Comparison of ENCODE assay signal across 11 cellular contexts in genomic region chr20:50714426-50714825, GRCh38. TPM values are rescaled to one million over a fixed set of nuclear protein-coding genes. Genes with fewer than 3 reads are reported as not detected.
DNase-seq lines count a peak whose midpoint lies in the region; ATAC-seq, FAIRE-seq and TF ChIP-seq lines count a peak whose summit lies in the region.
"Not testable (repeated sequence)": the region's sequence is repeated elsewhere in the genome, so short reads cannot be mapped to it uniquely, and the experiment has no call there.
"Had no signal": no experiment of that assay in that cellular context is flagged by ENCODE, and none has a peak within 500 bp of the region (broad histone marks: within the 10 kb centered on the region; RNA-seq: fewer than 3 reads in every experiment).

No MANE protein-coding gene starts in this region.

- H3K4me1 ChIP-seq in Caco-2, result peaks cover 63% of the 10 kb centered on the region
- H3K4me1 ChIP-seq in IMR-90 (ENCODE audit: control insufficient read depth, insufficient read depth, low read length), result peaks cover 15% of the 10 kb centered on the region
- peaks cover 15 to 22% of the 10 kb centered on the region in 2 experiments for H3K4me1 ChIP-seq in K562 (replicated peaks in 1 of 2; ENCODE audit: control insufficient read depth in 2 of 2, insufficient read depth in 2 of 2, low read length in 2 of 2)
- peaks cover 42% of the 10 kb centered on the region for H3K4me1 ChIP-seq in HepG2 (ENCODE audit: insufficient read depth, low read length)
- not testable (repeated sequence) for H3K4me1 ChIP-seq in sigmoid colon, uterus

- H4K5ac ChIP-seq in IMR-90 (ENCODE audit: low read depth, low read length), result not testable (repeated sequence)

- not testable (repeated sequence) for DNase-seq in Caco-2; IMR-90; K562 (ENCODE audit: extremely low read depth in 1 of 4, low spot score in 3 of 4); HepG2 (ENCODE audit: low spot score); mesothelial cell of epicardium (ENCODE audit: low spot score in 2 of 2, unreplicated experiment in 2 of 2); uterus
- DNase-seq in sigmoid colon, result peak; percentile 41

- not testable (repeated sequence) for TF ChIP-seq RAD21 in IMR-90 (IDR thresholded peaks at IDR 0.05; ENCODE audit: low read length); K562 (CRISPR knock-in tag; conservative IDR thresholded peaks at IDR 0.05 in 1 of 2, IDR thresholded peaks at IDR 0.05 in 1 of 2); HepG2 (CRISPR knock-in tag; IDR thresholded peaks at IDR 0.05)

- POLR2A ChIA-PET in Caco-2 (lab: Charles Lee), result interaction anchor here (0.8 to 1.7 kb wide), 2 partner anchors 10 to 16 kb away, joined by 5 to 7 read pairs; partner anchors contain the start of gene PARD6B
- POLR2A ChIA-PET in IMR-90 (lab: Charles Lee; ENCODE audit: unreplicated experiment), result not testable (repeated sequence)
- POLR2A ChIA-PET in K562 (lab: Yijun Ruan, JAX), result interaction anchor here (0.6 to 1.1 kb wide), 2 partner anchors 11 to 30 kb away, joined by 3 to 4 read pairs; no protein-coding TSS in a partner anchor
- POLR2A ChIA-PET in HepG2 (lab: Yijun Ruan, JAX), result interaction anchor here (0.9 to 1.2 kb wide), 2 partner anchors 15 to 51 kb away, joined by 3 to 5 read pairs; no protein-coding TSS in a partner anchor

- not testable (repeated sequence) for H4K91ac ChIP-seq in IMR-90 (ENCODE audit: insufficient read depth, low read depth, low read length)

- not testable (repeated sequence) for H3K56ac ChIP-seq in IMR-90 (ENCODE audit: extremely low read depth, insufficient read depth, low read length)

- peak overlapping the region; percentile 34; the same call in 1 of the 2 replicates for H2BK120ac ChIP-seq in IMR-90 (ENCODE audit: low read depth, low read length)

- peaks cover 13% of the 10 kb centered on the region for H3K36me3 Mint-ChIP-seq in Caco-2 (ENCODE audit: insufficient read depth, unreplicated experiment)
- not testable (repeated sequence) for H3K36me3 Mint-ChIP-seq in mesothelial cell of epicardium

- not testable (repeated sequence) for H4K20me1 ChIP-seq in IMR-90 (ENCODE audit: insufficient read depth, low read length); K562 (replicated peaks; ENCODE audit: control insufficient read depth, insufficient read depth, low read length); HepG2 (ENCODE audit: insufficient read depth, low read length)

- not testable (repeated sequence) for H3K14ac ChIP-seq in IMR-90 (replicated peaks; ENCODE audit: low read depth, low read length)

- not testable (repeated sequence) for H3K27ac ChIP-seq in IMR-90 (ENCODE audit: insufficient read depth, low read length); K562 (ENCODE audit: extremely low read depth, low read depth, low read length); HepG2 (ENCODE audit: extremely low read length, insufficient read depth, low read length); sigmoid colon
- peak overlapping the region; percentile 65 to 71 for H3K27ac ChIP-seq in uterus

- TF ChIP-seq CTCF in Caco-2 (IDR thresholded peaks at IDR 0.05; ENCODE audit: insufficient read depth in 1 of 2, low read depth in 1 of 2, low read length in 1 of 2, severe bottlenecking in 1 of 2, unreplicated experiment in 1 of 2); IMR-90 (conservative IDR thresholded peaks at IDR 0.05; ENCODE audit: low read depth, low read length); K562 (IDR thresholded peaks at IDR 0.05 in 2 of 3, conservative IDR thresholded peaks at IDR 0.05 in 1 of 3; ENCODE audit: insufficient read depth in 2 of 3, low read depth in 1 of 3, low read length in 3 of 3); HepG2 (CRISPR knock-in tag; IDR thresholded peaks at IDR 0.05); mesothelial cell of epicardium (IDR thresholded peaks at IDR 0.05; ENCODE audit: unreplicated experiment); sigmoid colon (IDR thresholded peaks at IDR 0.05); uterus (IDR thresholded peaks at IDR 0.05): not testable (repeated sequence)

- peaks cover 54% of the 10 kb centered on the region for H3K4me1 Mint-ChIP-seq in Caco-2 (ENCODE audit: low read depth, unreplicated experiment)
- peaks cover 44% of the 10 kb centered on the region for H3K4me1 Mint-ChIP-seq in mesothelial cell of epicardium

- H3K18ac ChIP-seq in IMR-90 (ENCODE audit: low read depth, low read length), result not testable (repeated sequence)

- H3K27ac Mint-ChIP-seq in Caco-2 (ENCODE audit: unreplicated experiment) (peak overlapping the region; percentile 60), mesothelial cell of epicardium (peak overlapping the region; percentile 85)

- not testable (repeated sequence) for H3K4me3 Mint-ChIP-seq in Caco-2 (ENCODE audit: unreplicated experiment); mesothelial cell of epicardium

- H3K79me2 ChIP-seq in K562 (ENCODE audit: control insufficient read depth, insufficient read depth, low read length); HepG2 (ENCODE audit: insufficient read depth, low read length): not testable (repeated sequence)

- 100% methylated on average over 1 of the region's 12 CpGs; no CpG with 5 or more reads in 1 of the 2 experiments for WGBS in IMR-90 (ENCODE audit: extremely low coverage in 2 of 2, insufficient read length in 1 of 2), 2 experiments
- WGBS in K562 (ENCODE audit: insufficient coverage, low coverage, missing lambda C conversion rate), result 79% methylated on average over 12 of the region's 12 CpGs
- WGBS in HepG2 (ENCODE audit: low lambda C conversion rate), result 68% methylated on average over 12 of the region's 12 CpGs
- WGBS in sigmoid colon, 2 donors, result 91 to 96% methylated on average over 12 of the region's 12 CpGs

- H3K4me2 ChIP-seq in IMR-90 (ENCODE audit: low read depth, low read length); K562 (ENCODE audit: insufficient read depth, low read length); HepG2 (ENCODE audit: low read depth, low read length): not testable (repeated sequence)

- CTCF ChIA-PET in Caco-2 (lab: Charles Lee), result interaction anchor here (1.2 to 2.3 kb wide), 10 partner anchors 11 to 126 kb away, joined by 4 to 84 read pairs (median 13); partner anchors contain the start of gene RIPOR3
- CTCF ChIA-PET in IMR-90 (lab: Yijun Ruan, JAX), result interaction anchor here (1.2 to 1.9 kb wide), 2 partner anchors 10 to 78 kb away, joined by 9 to 11 read pairs; no protein-coding TSS in a partner anchor
- CTCF ChIA-PET in K562 (lab: Yijun Ruan, JAX; ENCODE audit: low intra/inter-chr PET ratio), result interaction anchor here (0.6 to 1.4 kb wide), 2 partner anchors 51 to 79 kb away, joined by 3 to 4 read pairs; no protein-coding TSS in a partner anchor
- CTCF ChIA-PET in HepG2 (lab: Yijun Ruan, JAX; ENCODE audit: low intra/inter-chr PET ratio, low total read pairs), result interaction anchor here (1.3 to 1.5 kb wide), 3 partner anchors 51 to 126 kb away, joined by 3 to 5 read pairs (median 4); no protein-coding TSS in a partner anchor

- in situ Hi-C loops in IMR-90 (cut with MboI; ENCODE audit: low sequenced_read_pairs); K562 (cut with MboI); HepG2 (cut with HindIII; ENCODE audit: extremely low pct_ligation_motif_present, low pct_unique_long_range_greater_than_20kb): not testable (repeated sequence)

- H3K9me3 ChIP-seq in Caco-2; IMR-90 (ENCODE audit: control insufficient read depth, insufficient read depth, low read length); K562 (replicated peaks; ENCODE audit: control insufficient read depth, insufficient read depth, low read depth, low read length); HepG2 (ENCODE audit: low read length); sigmoid colon; uterus: not testable (repeated sequence)

- not testable (repeated sequence) for H3K36me3 ChIP-seq in Caco-2 (ENCODE audit: control insufficient read depth, insufficient read depth, low read length); IMR-90 (ENCODE audit: control insufficient read depth, insufficient read depth, low read length); K562 (ENCODE audit: control insufficient read depth, insufficient read depth, low read length); HepG2 (replicated peaks in 1 of 2; ENCODE audit: control insufficient read depth in 1 of 2, insufficient read depth in 2 of 2, low read length in 2 of 2); sigmoid colon; uterus

- BruUV-seq in Caco-2 (replicated peaks; lab: Mats Ljungman, UMichigan); IMR-90 (replicated peaks; lab: Mats Ljungman, UMichigan); K562 (replicated peaks; lab: Mats Ljungman, UMichigan); HepG2 (replicated peaks; lab: Mats Ljungman, UMichigan): not testable (repeated sequence)

- not testable (repeated sequence) for H2BK5ac ChIP-seq in IMR-90 (ENCODE audit: low read depth, low read length, poor library complexity, severe bottlenecking)

- not testable (repeated sequence) for H3K9me3 Mint-ChIP-seq in Caco-2 (ENCODE audit: unreplicated experiment); mesothelial cell of epicardium

- H3K27me3 Mint-ChIP-seq in Caco-2 (ENCODE audit: insufficient read depth, unreplicated experiment); mesothelial cell of epicardium (ENCODE audit: low read depth): not testable (repeated sequence)

- H2AFZ ChIP-seq in IMR-90 (replicated peaks; ENCODE audit: low read length, poor library complexity); K562 (ENCODE audit: low read depth, low read length); HepG2 (ENCODE audit: low read length): not testable (repeated sequence)

- not testable (repeated sequence) for H2BK15ac ChIP-seq in IMR-90 (ENCODE audit: low read depth, low read length)

- H3K9me1 ChIP-seq in IMR-90 (ENCODE audit: insufficient read depth, low read length); K562 (ENCODE audit: control insufficient read depth, insufficient read depth, low read length): not testable (repeated sequence)

- TF ChIP-seq EP300 in K562 (IDR thresholded peaks at IDR 0.05; ENCODE audit: low read length); HepG2 (IDR thresholded peaks at IDR 0.05; ENCODE audit: low read depth in 2 of 2, low read length in 2 of 2); HepG2 (CRISPR knock-in tag; IDR thresholded peaks at IDR 0.05; ENCODE audit: borderline replicate concordance); sigmoid colon (IDR thresholded peaks at IDR 0.05): not testable (repeated sequence)

- not testable (repeated sequence) for H3K4ac ChIP-seq in IMR-90 (ENCODE audit: low read depth, low read length)

- not testable (repeated sequence) for H3K27me3 ChIP-seq in Caco-2 (replicated peaks; ENCODE audit: control insufficient read depth, insufficient read depth, low read length); IMR-90 (ENCODE audit: control insufficient read depth, insufficient read depth, low read length); K562 (ENCODE audit: control insufficient read depth in 2 of 2, insufficient read depth in 2 of 2, low read length in 2 of 2); HepG2 (ENCODE audit: control insufficient read depth in 1 of 2, insufficient read depth in 2 of 2, low read length in 2 of 2); sigmoid colon; uterus

- H2AK9ac ChIP-seq in IMR-90 (replicated peaks; ENCODE audit: low read depth, low read length, poor library complexity), result not testable (repeated sequence)

- intact Hi-C loops in Caco-2 (cut with micrococcal nuclease; ENCODE audit: unreplicated experiment); IMR-90 (cut with micrococcal nuclease); HepG2 (cut with micrococcal nuclease; ENCODE audit: unreplicated experiment); sigmoid colon (cut with DNase I): not testable (repeated sequence)
- intact Hi-C loops in K562 (cut with micrococcal nuclease), result loop anchor here (5.0 kb wide), 1 partner anchor 52 kb away; no protein-coding TSS in a partner anchor
- intact Hi-C loops in uterus (cut with DNase I; ENCODE audit: low total_unique reads), result loop anchor here (10.0 kb wide), 1 partner anchor 90 kb away; no protein-coding TSS in a partner anchor

- not testable (repeated sequence) for H2BK20ac ChIP-seq in IMR-90 (ENCODE audit: low read depth, low read length)

- FAIRE-seq in K562 (lab: Jason Lieb, UNC); HepG2 (lab: Jason Lieb, UNC): not testable (repeated sequence)

- not testable (repeated sequence) for ATAC-seq in IMR-90 (ENCODE audit: low read depth); K562; HepG2

- not testable (repeated sequence) for H2AK5ac ChIP-seq in IMR-90 (ENCODE audit: low read depth, low read length)

- H3K79me1 ChIP-seq in IMR-90 (ENCODE audit: low read depth in 1 of 2, low read length in 2 of 2), result not testable (repeated sequence)

- not testable (repeated sequence) for H3K4me3 ChIP-seq in Caco-2 (ENCODE audit: low read depth, low read length); IMR-90 (ENCODE audit: insufficient read depth, low read depth, low read length); K562; HepG2 (replicated peaks in 1 of 3; ENCODE audit: insufficient read depth in 1 of 3, low read depth in 2 of 3, low read length in 3 of 3); sigmoid colon; uterus

- not testable (repeated sequence) for H3K9ac ChIP-seq in IMR-90 (ENCODE audit: low read depth, low read length); K562 (ENCODE audit: insufficient read depth in 1 of 2, low read depth in 2 of 2, low read length in 2 of 2); HepG2 (ENCODE audit: insufficient read depth, low read depth, low read length)

- dilution Hi-C loops in IMR-90 (cut with HindIII; ENCODE audit: low sequenced_read_pairs, unreplicated experiment), result not testable (repeated sequence)

- TF ChIP-seq POLR2A in IMR-90 (IDR thresholded peaks at IDR 0.05; ENCODE audit: low read depth, low read length); K562 (conservative IDR thresholded peaks at IDR 0.05); HepG2 (IDR thresholded peaks at IDR 0.05; ENCODE audit: insufficient read depth in 1 of 2, low read depth in 2 of 2, low read length in 2 of 2); sigmoid colon (IDR thresholded peaks at IDR 0.05); uterus (IDR thresholded peaks at IDR 0.05): not testable (repeated sequence)

- not testable (repeated sequence) for H3K23ac ChIP-seq in IMR-90 (ENCODE audit: low read depth, low read length)

- H4K8ac ChIP-seq in IMR-90 (ENCODE audit: low read depth in 2 of 2, low read length in 2 of 2), result not testable (repeated sequence)

RNA-seq across cellular contexts. Expression of gene PARD6B, which starts 17.0 kb away (rescaled TPM):
- total RNA-seq in Caco-2 (2022) (153 and 156 TPM in 2 replicates), IMR-90 (2012; rRNA removed) (0.90 and 1.4 TPM in 2 replicates), K562 (2014; rRNA removed) (5.5 and 5.9 TPM in 2 replicates), K562 (2014; rRNA removed; fragmentation: Illumina TruSeq; extraction: Trizol) (10.4 and 12.7 TPM in 2 replicates), K562 (2015; rRNA removed; fragmentation: Illumina TruSeq; extraction: Trizol) (9.0 and 9.8 TPM in 2 replicates), K562 (2021) (12.0 and 12.3 TPM in 2 replicates), HepG2 (2016; rRNA removed; fragmentation: Illumina TruSeq; extraction: Trizol) (22.2 and 26.6 TPM in 2 replicates), mesothelial cell of epicardium (52.2 to 59.5 TPM (median 53.0 TPM) in 3 replicates), sigmoid colon (1 to 10 TPM in 2 of 4 donors, under 1 TPM in 2; 0.83 to 1.8 (median 1.2) TPM), uterus (10 to 100 TPM in 2 of 4 donors, 1 to 10 TPM in 2; 2.0 to 13.2 (median 7.8) TPM)
- polyA plus RNA-seq in IMR-90 (2012; rRNA removed) (0.14 and 0.17 TPM in 2 replicates), K562 (2011; rRNA removed) (4.5 and 5.3 TPM in 2 replicates), K562 (2014; fragmentation: Illumina TruSeq; extraction: Trizol) (1.7 and 2.5 TPM in 2 replicates), K562 (2014; fragmentation: Nextera tagmentation; extraction: Ambion mirVana) (1 to 10 TPM; 2.7 to 7.4 TPM), K562 (2014; rRNA removed) (2.5 and 2.6 TPM in 2 replicates), HepG2 (2011; rRNA removed) (6.0 and 6.9 TPM in 2 replicates), sigmoid colon (1 to 10 TPM; 2.4 to 5.1 (median 3.0) TPM)
- polyA plus RNA-seq in IMR-90 (2012; cell fraction: cytosol; rRNA removed), result 0.05 and 0.08 TPM in 2 replicates
- 0.07 and 0.25 TPM in 2 replicates for polyA plus RNA-seq in IMR-90 (2012; cell fraction: nucleus; rRNA removed; ENCODE audit: low replicate concordance)
- total RNA-seq in K562 (2011; cell fraction: chromatin; rRNA removed; ENCODE audit: low replicate concordance), result 9.8 and 24.9 TPM in 2 replicates
- total RNA-seq in K562 (2011; cell fraction: nucleolus; rRNA removed), result 5.3 and 6.2 TPM in 2 replicates
- total RNA-seq in K562 (2011; cell fraction: nucleoplasm; rRNA removed), result 12.7 and 15.3 TPM in 2 replicates
- 1.5 and 2.7 TPM in 2 replicates for polyA plus RNA-seq in K562 (2011; cell fraction: cytosol; rRNA removed)
- 1.9 and 2.6 TPM in 2 replicates for polyA plus RNA-seq in K562 (2011; cell fraction: nucleus; rRNA removed)
- 0.96 and 1.2 TPM in 2 replicates for polyA plus RNA-seq in K562 (2012)
- polyA minus RNA-seq in K562 (2011; rRNA and poly(A)+ RNA removed), result 10.1 and 10.3 TPM in 2 replicates
- 5.6 and 5.7 TPM in 2 replicates for polyA minus RNA-seq in K562 (2011; cell fraction: cytosol; rRNA and poly(A)+ RNA removed)
- polyA minus RNA-seq in K562 (2011; cell fraction: nucleus; rRNA and poly(A)+ RNA removed), result 2.2 and 3.1 TPM in 2 replicates
- total RNA-seq in HepG2 (2016; cell fraction: cytosol; rRNA removed; fragmentation: Illumina TruSeq; extraction: Trizol; ENCODE audit: low read depth), result 1.9 TPM in 2 replicates
- total RNA-seq in HepG2 (2016; cell fraction: insoluble cytoplasmic fraction; rRNA removed; fragmentation: Illumina TruSeq; extraction: Trizol), result 21.4 and 26.1 TPM in 2 replicates
- 10.5 and 11.8 TPM in 2 replicates for total RNA-seq in HepG2 (2016; cell fraction: membrane; rRNA removed; fragmentation: Illumina TruSeq; extraction: Trizol)
- total RNA-seq in HepG2 (2016; cell fraction: nucleus; rRNA removed; fragmentation: Illumina TruSeq; extraction: Trizol), result 12.5 and 14.9 TPM in 2 replicates
- 2.8 and 4.1 TPM in 2 replicates for polyA plus RNA-seq in HepG2 (2011; cell fraction: cytosol; rRNA removed)
- 2.6 and 3.1 TPM in 2 replicates for polyA plus RNA-seq in HepG2 (2011; cell fraction: nucleus; rRNA removed)
- polyA plus RNA-seq in HepG2 (2012), result 4.6 and 4.9 TPM in 2 replicates
- polyA plus RNA-seq in HepG2 (2016; cell fraction: cytosol; fragmentation: Illumina TruSeq; extraction: Trizol; ENCODE audit: low read depth), result 0.35 and 0.57 TPM in 2 replicates
- polyA plus RNA-seq in HepG2 (2016; cell fraction: insoluble cytoplasmic fraction; fragmentation: Illumina TruSeq; extraction: Trizol; ENCODE audit: low read depth), result 8.8 and 9.1 TPM in 2 replicates
- 2.6 and 2.7 TPM in 2 replicates for polyA plus RNA-seq in HepG2 (2016; cell fraction: membrane; fragmentation: Illumina TruSeq; extraction: Trizol; ENCODE audit: low read depth)
- polyA plus RNA-seq in HepG2 (2016; cell fraction: nucleus; fragmentation: Illumina TruSeq; extraction: Trizol; ENCODE audit: insufficient read depth, low read depth), result 13.0 and 13.3 TPM in 2 replicates
- polyA minus RNA-seq in HepG2 (2011; rRNA and poly(A)+ RNA removed; ENCODE audit: low replicate concordance), result 3.1 and 8.3 TPM in 2 replicates
- 22.0 and 24.4 TPM in 2 replicates for polyA minus RNA-seq in HepG2 (2011; cell fraction: cytosol; rRNA and poly(A)+ RNA removed)
- polyA minus RNA-seq in HepG2 (2011; cell fraction: nucleus; rRNA and poly(A)+ RNA removed), result 10.6 and 14.4 TPM in 2 replicates

RNA-seq across cellular contexts. Expression of gene RIPOR3, which starts 23.1 kb away (rescaled TPM):
- 0.18 and 0.67 TPM in 2 replicates for total RNA-seq in Caco-2 (2022)
- total RNA-seq in IMR-90 (2012; rRNA removed), result 0.28 and 0.54 TPM in 2 replicates
- polyA plus RNA-seq in IMR-90 (2012; rRNA removed), result 1.7 TPM in 2 replicates
- 0.28 and 0.71 TPM in 2 replicates for polyA plus RNA-seq in IMR-90 (2012; cell fraction: cytosol; rRNA removed)
- 11.7 and 15.4 TPM in 2 replicates for polyA plus RNA-seq in IMR-90 (2012; cell fraction: nucleus; rRNA removed; ENCODE audit: low replicate concordance)
- 220 and 451 TPM in 2 replicates for total RNA-seq in K562 (2011; cell fraction: chromatin; rRNA removed; ENCODE audit: low replicate concordance)
- total RNA-seq in K562 (2011; cell fraction: nucleolus; rRNA removed), result 258 and 278 TPM in 2 replicates
- total RNA-seq in K562 (2011; cell fraction: nucleoplasm; rRNA removed), result 187 and 217 TPM in 2 replicates
- 22.3 and 28.3 TPM in 2 replicates for total RNA-seq in K562 (2014; rRNA removed)
- total RNA-seq in K562 (2014; rRNA removed; fragmentation: Illumina TruSeq; extraction: Trizol), result 9.2 and 15.5 TPM in 2 replicates
- 12.8 and 13.3 TPM in 2 replicates for total RNA-seq in K562 (2015; rRNA removed; fragmentation: Illumina TruSeq; extraction: Trizol)
- 43.3 and 46.1 TPM in 2 replicates for total RNA-seq in K562 (2021)
- polyA plus RNA-seq in K562 (2011; rRNA removed), result 48.8 and 65.1 TPM in 2 replicates
- 23.4 and 24.4 TPM in 2 replicates for polyA plus RNA-seq in K562 (2011; cell fraction: cytosol; rRNA removed)
- polyA plus RNA-seq in K562 (2011; cell fraction: nucleus; rRNA removed), result 468 and 642 TPM in 2 replicates
- polyA plus RNA-seq in K562 (2012), result 23.3 and 29.2 TPM in 2 replicates
- polyA plus RNA-seq in K562 (2014; fragmentation: Illumina TruSeq; extraction: Trizol), result 21.4 and 23.4 TPM in 2 replicates
- 1 to 10 TPM; 3.3 to 3.8 TPM for polyA plus RNA-seq in K562 (2014; fragmentation: Nextera tagmentation; extraction: Ambion mirVana)
- polyA plus RNA-seq in K562 (2014; rRNA removed), result 62.7 and 66.4 TPM in 2 replicates
- polyA minus RNA-seq in K562 (2011; rRNA and poly(A)+ RNA removed), result 12.5 and 15.4 TPM in 2 replicates
- polyA minus RNA-seq in K562 (2011; cell fraction: cytosol; rRNA and poly(A)+ RNA removed), result 15.8 and 20.2 TPM in 2 replicates
- 65.3 and 73.8 TPM in 2 replicates for polyA minus RNA-seq in K562 (2011; cell fraction: nucleus; rRNA and poly(A)+ RNA removed)
- total RNA-seq in HepG2 (2016; rRNA removed; fragmentation: Illumina TruSeq; extraction: Trizol), result not detected in 2 replicates
- total RNA-seq in HepG2 (2016; cell fraction: cytosol; rRNA removed; fragmentation: Illumina TruSeq; extraction: Trizol; ENCODE audit: low read depth), result not detected in 2 replicates
- total RNA-seq in HepG2 (2016; cell fraction: insoluble cytoplasmic fraction; rRNA removed; fragmentation: Illumina TruSeq; extraction: Trizol), result not detected in 2 replicates
- total RNA-seq in HepG2 (2016; cell fraction: membrane; rRNA removed; fragmentation: Illumina TruSeq; extraction: Trizol), result not detected in 2 replicates
- total RNA-seq in HepG2 (2016; cell fraction: nucleus; rRNA removed; fragmentation: Illumina TruSeq; extraction: Trizol), result not detected in 2 replicates
- 0.18 and 0.26 TPM in 2 replicates for polyA plus RNA-seq in HepG2 (2011; rRNA removed)
- polyA plus RNA-seq in HepG2 (2011; cell fraction: cytosol; rRNA removed), result 0.05 TPM in 2 replicates
- 1.9 and 2.1 TPM in 2 replicates for polyA plus RNA-seq in HepG2 (2011; cell fraction: nucleus; rRNA removed)
- polyA plus RNA-seq in HepG2 (2012), result 0.11 and 0.36 TPM in 2 replicates
- not detected in 2 replicates for polyA plus RNA-seq in HepG2 (2016; cell fraction: cytosol; fragmentation: Illumina TruSeq; extraction: Trizol; ENCODE audit: low read depth)
- polyA plus RNA-seq in HepG2 (2016; cell fraction: insoluble cytoplasmic fraction; fragmentation: Illumina TruSeq; extraction: Trizol; ENCODE audit: low read depth), result not detected in 2 replicates
- not detected in 2 replicates for polyA plus RNA-seq in HepG2 (2016; cell fraction: membrane; fragmentation: Illumina TruSeq; extraction: Trizol; ENCODE audit: low read depth)
- 0.13 TPM in 1 of 2 replicates, not detected in the other for polyA plus RNA-seq in HepG2 (2016; cell fraction: nucleus; fragmentation: Illumina TruSeq; extraction: Trizol; ENCODE audit: insufficient read depth, low read depth)
- polyA minus RNA-seq in HepG2 (2011; rRNA and poly(A)+ RNA removed; ENCODE audit: low replicate concordance), result 0.42 TPM in 1 of 2 replicates, not detected in the other
- not detected in 2 replicates for polyA minus RNA-seq in HepG2 (2011; cell fraction: cytosol; rRNA and poly(A)+ RNA removed)
- polyA minus RNA-seq in HepG2 (2011; cell fraction: nucleus; rRNA and poly(A)+ RNA removed), result 0.37 and 0.52 TPM in 2 replicates
- 18.8 to 20.0 TPM (median 19.2 TPM) in 3 replicates for total RNA-seq in mesothelial cell of epicardium
- 10 to 100 TPM in 3 of 4 donors, 1 to 10 TPM in 1; 9.4 to 28.0 (median 15.1) TPM for total RNA-seq in sigmoid colon
- polyA plus RNA-seq in sigmoid colon, result 1 to 10 TPM in 2 of 3 donors, under 1 TPM in 1; 0.92 to 7.8 (median 4.8) TPM
- total RNA-seq in uterus, result 10 to 100 TPM in 3 of 4 donors, 1 to 10 TPM in 1; 9.1 to 85.4 (median 17.8) TPM
- total RNA-seq: A172; CD4-positive, alpha-beta T cell; CD8-positive, alpha-beta T cell; GM12878 had no signal
